In genomic region chr6:148183776-148184175, GRCh38 we compare ENCODE assay signal across 22 cellular contexts.
DNase-seq lines count a peak whose midpoint lies in the region; ATAC-seq and TF ChIP-seq lines count a peak whose summit lies in the region.
"Had no signal": no experiment of that assay in that cellular context is flagged by ENCODE, and none has a peak within 500 bp of the region (broad histone marks: within the 10 kb centered on the region; RNA-seq: fewer than 3 reads in every experiment).

No MANE protein-coding gene starts in this region.

- intact Hi-C loops in right lobe of liver (cut with DNase I), result no loop called here

- H3K79me2 ChIP-seq in osteoblast (ENCODE audit: insufficient read depth, low read length), result no peaks in the 10 kb centered on the region

- H3K9me3 ChIP-seq in osteoblast (ENCODE audit: low read depth, low read length) (no peaks in the 10 kb centered on the region), right lobe of liver (no peaks in the 10 kb centered on the region)
- H3K9me3 ChIP-seq: BE2C, BLaER1 had no signal

- H2AFZ ChIP-seq in osteoblast (ENCODE audit: low read length), result no peak overlapping the region

- 48% methylated on average over 2 of the region's 2 CpGs for WGBS in right lobe of liver (ENCODE audit: insufficient coverage, low coverage, low lambda C conversion rate, missing lambda C conversion rate)

- no peaks in the 10 kb centered on the region for H4K20me1 ChIP-seq in osteoblast (ENCODE audit: insufficient read depth, low read length)
- H4K20me1 ChIP-seq: BLaER1 had no signal

- no peaks in the 10 kb centered on the region for H3K27me3 ChIP-seq in osteoblast (ENCODE audit: insufficient read depth, low read length)
- no peaks in the 10 kb centered on the region for H3K27me3 ChIP-seq in right lobe of liver
- H3K27me3 ChIP-seq: BE2C, BLaER1 had no signal

- no peak for TF ChIP-seq CTCF in osteoblast (IDR thresholded peaks at IDR 0.05; ENCODE audit: extremely low read depth, low read depth, low read length)
- no peak for TF ChIP-seq CTCF in right lobe of liver (IDR thresholded peaks at IDR 0.05)

- no peak overlapping the region for H3K4me3 ChIP-seq in osteoblast (ENCODE audit: insufficient read depth, low read length)
- no peak overlapping the region for H3K4me3 ChIP-seq in right lobe of liver
- H3K4me3 ChIP-seq: BLaER1, GM12878 had no signal

- DNase-seq in LHCN-M2 (ENCODE audit: low read depth) (peak; percentile 32), osteoblast (ENCODE audit: insufficient read length, low spot score, missing footprints) (peak; percentile 50), NCI-H1417 (lab: John Stamatoyannopoulos, UW) (no peak), right lobe of liver (no peak)
- DNase-seq: 8988T; ACHN; BE2C; C1 segment of cervical spinal cord; CD4-positive, alpha-beta memory T cell; CD4-positive, CD25-positive, alpha-beta regulatory T cell; CD8-positive, alpha-beta memory T cell; COR-L47; DMS 273 treated with DMSO at 0.1 percent for 48 hours; DMS153; DMS53; DMS79; DND-41; EL; GDM1 had no signal

- H3K36me3 ChIP-seq in osteoblast (ENCODE audit: insufficient read depth, low read length), result no peaks in the 10 kb centered on the region
- no peaks in the 10 kb centered on the region for H3K36me3 ChIP-seq in right lobe of liver
- H3K36me3 ChIP-seq: BE2C, BLaER1 had no signal

- H3K4me1 ChIP-seq in osteoblast (ENCODE audit: insufficient read depth, low read length) (no peaks in the 10 kb centered on the region), right lobe of liver (peaks cover 0 to 13% (median 0%) of the 10 kb centered on the region in 4 donors)
- H3K4me1 ChIP-seq: BE2C had no signal

- H3K27ac ChIP-seq in osteoblast (ENCODE audit: low read depth, low read length) (no peak overlapping the region), right lobe of liver (no peak overlapping the region)
- H3K27ac ChIP-seq: BLaER1 had no signal

- TF ChIP-seq POLR2A in right lobe of liver (IDR thresholded peaks at IDR 0.05), result no peak

- ATAC-seq in right lobe of liver, result no peak
- no peak for ATAC-seq in GM19328 (IDR thresholded peaks at IDR 0.05; ENCODE audit: unreplicated experiment)
- ATAC-seq: GM12878 had no signal

- no peak overlapping the region for H3K4me2 ChIP-seq in osteoblast (ENCODE audit: insufficient read depth, low read length)
- H3K4me2 ChIP-seq: BLaER1 had no signal

Comparison
In these comparisons a context has a peak if more than half of its experiments do, and no peak if none do; other contexts are left out.
1. DNase-seq: peak in LHCN-M2 (single experiment) and osteoblast (single experiment); none in NCI-H1417 (0 of 3) and right lobe of liver (0 of 3).